In the genomic region with DNA sequence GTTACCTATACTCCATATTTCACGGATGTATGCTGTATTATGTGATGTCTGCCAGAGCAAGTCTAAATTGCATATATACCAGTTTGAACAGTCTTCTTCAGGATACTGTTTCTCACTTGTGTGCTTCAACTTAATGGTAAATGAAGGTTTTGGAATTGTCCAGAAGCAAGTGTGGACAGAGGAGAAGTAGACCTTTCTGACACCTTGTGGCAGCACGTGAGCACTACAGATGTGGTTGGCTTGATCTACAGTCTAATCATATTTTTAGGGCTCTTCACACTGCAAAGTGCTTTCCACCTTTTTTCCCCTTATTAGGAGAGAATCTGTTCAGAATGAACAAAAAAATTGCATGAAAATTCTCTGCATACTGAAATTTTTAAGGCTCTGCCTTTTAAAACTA, we compare ENCODE assay signal across 9 cellular contexts. TPM values are rescaled to one million over a fixed set of nuclear protein-coding genes. Genes with fewer than 3 reads are reported as not detected.
A peak's percentile ranks its signal among the peaks of the same experiment; 100 is the strongest.
DNase-seq lines count a peak whose midpoint lies in the region; ATAC-seq and TF ChIP-seq lines count a peak whose summit lies in the region.
"Had no signal": no experiment of that assay in that cellular context is flagged by ENCODE, and none has a peak within 500 bp of the region (broad histone marks: within the 10 kb centered on the region; RNA-seq: fewer than 3 reads in every experiment).

No MANE protein-coding gene starts in this region.

- H3K4me1 ChIP-seq in fibroblast of lung (ENCODE audit: control insufficient read depth, extremely low read depth, insufficient read depth, low read length) (peaks cover 3% of the 10 kb centered on the region), neutrophil (ENCODE audit: control insufficient read depth in 1 of 2, insufficient read depth in 1 of 2, low read depth in 1 of 2, low read length in 1 of 2) (peaks cover 10 to 16% of the 10 kb centered on the region in 2 experiments)
- H3K4me1 ChIP-seq: SJSA1 had no signal

- no peaks in the 10 kb centered on the region for H3K9me3 ChIP-seq in fibroblast of lung (ENCODE audit: control insufficient read depth, insufficient read depth, low read depth, low read length)
- H3K9me3 ChIP-seq in neutrophil, result no peaks in the 10 kb centered on the region
- H3K9me3 ChIP-seq: SJSA1 had no signal

- CTCF ChIA-PET in activated CD8-positive, alpha-beta T cell treated with anti-CD3 and anti-CD28 coated beads for 36 hours (lab: Charles Lee), result interaction anchor here (0.6 to 3.1 kb wide), 6 partner anchors 10 to 189 kb away, joined by 3 to 26 read pairs (median 5); a partner anchor contains a TSS

- peaks cover 39% of the 10 kb centered on the region for H3K4me1 Mint-ChIP-seq in activated CD8-positive, alpha-beta T cell treated with anti-CD3 and anti-CD28 coated beads for 36 hours (ENCODE audit: low read depth)

- H3K79me2 ChIP-seq in fibroblast of lung (ENCODE audit: control insufficient read depth, insufficient read depth, low read length), result peaks cover 80% of the 10 kb centered on the region

- no peaks in the 10 kb centered on the region for H4K20me1 ChIP-seq in fibroblast of lung (ENCODE audit: control insufficient read depth, extremely low read depth, insufficient read depth, low read length)

- H3K4me3 ChIP-seq in H7 (ENCODE audit: insufficient read depth, low read depth, low read length), result no peak overlapping the region
- H3K4me3 ChIP-seq in fibroblast of lung (replicated peaks in 1 of 4; ENCODE audit: control extremely low read depth in 1 of 4, insufficient read depth in 1 of 4, low read depth in 3 of 4, low read length in 4 of 4), result no peak overlapping the region
- no peak overlapping the region for H3K4me3 ChIP-seq in neutrophil (ENCODE audit: low read depth in 1 of 2, low read length in 1 of 2)
- H3K4me3 ChIP-seq: SJSA1 had no signal

- H3K36me3 ChIP-seq in H7 (replicated peaks; ENCODE audit: control insufficient read depth, insufficient read depth, low read length), result no peaks in the 10 kb centered on the region; the same call in 1 of the 2 replicates
- no peaks in the 10 kb centered on the region for H3K36me3 ChIP-seq in fibroblast of lung (ENCODE audit: control insufficient read depth, insufficient read depth, low read length)
- H3K36me3 ChIP-seq in neutrophil, result peaks cover 30% of the 10 kb centered on the region

- H3K27ac Mint-ChIP-seq in activated CD8-positive, alpha-beta T cell treated with anti-CD3 and anti-CD28 coated beads for 36 hours, result peak overlapping the region; percentile 26

- H3K9ac ChIP-seq in fibroblast of lung (ENCODE audit: insufficient read depth, low read length), result no peak overlapping the region

- H3K27ac ChIP-seq in fibroblast of lung (ENCODE audit: insufficient read depth, low read length) (no peak overlapping the region), neutrophil (peak overlapping the region; percentile 54)
- H3K27ac ChIP-seq: SJSA1 had no signal

- H3K27me3 ChIP-seq in H7 (ENCODE audit: control insufficient read depth, insufficient read depth, low read length) (no peaks in the 10 kb centered on the region), fibroblast of lung (ENCODE audit: control insufficient read depth, insufficient read depth, low read length) (no peaks in the 10 kb centered on the region), neutrophil (no peaks in the 10 kb centered on the region)
- H3K27me3 ChIP-seq: SJSA1 had no signal

- H2AFZ ChIP-seq in fibroblast of lung (ENCODE audit: low read length), result no peak overlapping the region

- no peaks in the 10 kb centered on the region for H3K27me3 Mint-ChIP-seq in activated CD8-positive, alpha-beta T cell treated with anti-CD3 and anti-CD28 coated beads for 36 hours

- peaks cover 24% of the 10 kb centered on the region for H3K36me3 Mint-ChIP-seq in activated CD8-positive, alpha-beta T cell treated with anti-CD3 and anti-CD28 coated beads for 36 hours (ENCODE audit: low read depth)

- DNase-seq in COLO829 (ENCODE audit: low spot score) (peak; percentile 58), H7 (peak; percentile 61), NCI-H526 treated with DMSO at 0.1 percent for 48 hours (lab: John Stamatoyannopoulos, UW) (peak; percentile 42), fibroblast of lung (ENCODE audit: low read depth in 2 of 2) (peak; percentile 42 to 69), GM19240 (ENCODE audit: insufficient read length, low spot score) (no peak)
- peak; percentile 65 for DNase-seq in activated CD8-positive, alpha-beta T cell treated with anti-CD3 and anti-CD28 coated beads for 36 hours

- intact Hi-C loops in activated CD8-positive, alpha-beta T cell treated with anti-CD3 and anti-CD28 coated beads for 36 hours (cut with micrococcal nuclease), result loop anchor here (5.0 kb wide), 1 partner anchor 189 kb away; no protein-coding TSS in a partner anchor

- peak; percentile 90 for ATAC-seq in activated CD8-positive, alpha-beta T cell treated with anti-CD3 and anti-CD28 coated beads for 36 hours
- ATAC-seq in HG02763 (IDR thresholded peaks at IDR 0.05; ENCODE audit: unreplicated experiment), result no peak

- no peaks in the 10 kb centered on the region for H3K9me3 Mint-ChIP-seq in activated CD8-positive, alpha-beta T cell treated with anti-CD3 and anti-CD28 coated beads for 36 hours

- no peak overlapping the region for H3K4me2 ChIP-seq in fibroblast of lung (ENCODE audit: extremely low read depth, insufficient read depth, low read length)

- peak; percentile 69 for TF ChIP-seq CTCF in activated CD8-positive, alpha-beta T cell treated with anti-CD3 and anti-CD28 coated beads for 36 hours (IDR thresholded peaks at IDR 0.05)
- TF ChIP-seq CTCF in fibroblast of lung (conservative IDR thresholded peaks at IDR 0.05 in 1 of 2, IDR thresholded peaks at IDR 0.05 in 1 of 2; ENCODE audit: low read depth in 1 of 2, low read length in 2 of 2) (peak; percentile 60 to 77), neutrophil (IDR thresholded peaks at IDR 0.05) (peak; percentile 69)

- no peak overlapping the region for H3K4me3 Mint-ChIP-seq in activated CD8-positive, alpha-beta T cell treated with anti-CD3 and anti-CD28 coated beads for 36 hours

- POLR2A ChIA-PET in activated CD8-positive, alpha-beta T cell treated with anti-CD3 and anti-CD28 coated beads for 36 hours (lab: Charles Lee), result interaction anchor here (1.1 to 2.3 kb wide), 2 partner anchors 11 to 13 kb away, joined by 4 to 6 read pairs; a partner anchor contains a TSS

RNA-seq across cellular contexts. Expression of a gene that starts 10.9 kb away (rescaled TPM):
- 15.3 and 24.9 TPM in 2 replicates for total RNA-seq in H7 (2014; rRNA removed; shearing (Covaris generic))
- total RNA-seq in activated CD8-positive, alpha-beta T cell treated with anti-CD3 and anti-CD28 coated beads for 36 hours, result 10 to 100 TPM; 20.4 to 20.7 TPM
- 48.5 and 51.7 TPM in 2 replicates for total RNA-seq in fibroblast of lung
- polyA plus RNA-seq in fibroblast of lung, result 20.3 and 24.4 TPM in 2 replicates
- 9.8 and 11.4 TPM in 2 replicates for polyA plus RNA-seq in fibroblast of lung (2012)
- polyA minus RNA-seq in fibroblast of lung (ENCODE audit: low replicate concordance), result 0.96 and 2.4 TPM in 2 replicates

RNA-seq across cellular contexts. Expression of a gene that starts 54.3 kb away (rescaled TPM):
- 12.7 and 13.9 TPM in 2 replicates for total RNA-seq in H7 (2014; rRNA removed; shearing (Covaris generic))
- total RNA-seq in activated CD8-positive, alpha-beta T cell treated with anti-CD3 and anti-CD28 coated beads for 36 hours, result 10 to 100 TPM; 30.9 to 34.7 TPM
- 0.99 and 1.0 TPM in 2 replicates for total RNA-seq in fibroblast of lung
- 5.2 and 12.4 TPM in 2 replicates for polyA plus RNA-seq in fibroblast of lung
- polyA plus RNA-seq in fibroblast of lung (2012), result 4.3 and 8.7 TPM in 2 replicates
- polyA minus RNA-seq in fibroblast of lung (ENCODE audit: low replicate concordance), result 1.6 and 5.4 TPM in 2 replicates
